Comparison of ENCODE assay signal across 28 cellular contexts in the genomic region with DNA sequence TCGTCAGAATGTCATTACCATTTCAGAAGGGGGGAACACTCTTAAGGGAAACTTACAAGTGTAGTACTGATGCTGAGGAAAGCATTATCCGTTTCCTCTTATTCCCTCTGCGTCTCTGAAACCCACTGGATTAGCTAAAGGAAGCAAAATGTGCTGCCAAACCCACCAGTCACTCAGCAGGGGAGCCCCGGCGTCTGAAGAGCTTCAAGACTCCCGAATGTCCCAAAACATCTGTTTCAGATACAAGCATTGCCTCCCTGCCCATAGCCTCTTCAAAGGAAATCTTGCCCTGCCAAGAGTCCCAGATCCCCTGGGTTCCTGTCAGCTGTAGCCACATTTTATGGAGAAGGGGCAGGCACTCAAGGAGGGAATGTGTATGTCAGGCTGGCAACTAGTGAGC. TPM values are rescaled to one million over a fixed set of nuclear protein-coding genes. Genes with fewer than 3 reads are reported as not detected.
"Had no signal": no experiment of that assay in that cellular context is flagged by ENCODE, and none has a peak within 500 bp of the region (broad histone marks: within the 10 kb centered on the region; RNA-seq: fewer than 3 reads in every experiment).

No MANE protein-coding gene starts in this region.

- H3K4me3 Mint-ChIP-seq: stimulated activated effector memory CD8-positive, alpha-beta T cell treated with anti-CD3 and anti-CD28 coated beads, Interleukin-12 subunit alpha, Interleukin-12 subunit beta, amount 100 ng/mL, for 72 hours; stimulated activated naive CD8-positive, alpha-beta T cell treated with anti-CD3 and anti-CD28 coated beads, Interleukin-15, Interleukin-2, amounts not matched to agents 100 ng/mL and 50 ng/mL, for 24 hours had no signal

- H3K27ac Mint-ChIP-seq: endodermal cell; naive B cell; nephron; stimulated activated effector memory CD8-positive, alpha-beta T cell treated with anti-CD3 and anti-CD28 coated beads, Interleukin-12 subunit alpha, Interleukin-12 subunit beta, amount 100 ng/mL, for 72 hours; stimulated activated naive CD8-positive, alpha-beta T cell treated with anti-CD3 and anti-CD28 coated beads, Interleukin-15, Interleukin-2, amounts not matched to agents 100 ng/mL and 50 ng/mL, for 24 hours had no signal

- H3K9me3 Mint-ChIP-seq: endodermal cell, nephron had no signal

- H3K36me3 ChIP-seq: left ventricle myocardium inferior, lower lobe of right lung, neutrophil, right lobe of liver, tibial nerve, upper lobe of right lung, vagina had no signal

- H3K9me3 ChIP-seq: left ventricle myocardium inferior, lower lobe of right lung, neutrophil, psoas muscle, right lobe of liver, testis, tibial nerve, upper lobe of right lung, vagina had no signal

- H3K27me3 ChIP-seq: testis, vagina had no signal

- H3K4me3 ChIP-seq: hepatocyte, left ventricle myocardium inferior, lower lobe of right lung, psoas muscle, right lobe of liver, tibial nerve, upper lobe of right lung, vagina had no signal

- H3K79me2 ChIP-seq: hepatocyte had no signal

- H3K4me1 ChIP-seq: psoas muscle had no signal

- H3K4me1 Mint-ChIP-seq: stimulated activated effector memory CD8-positive, alpha-beta T cell treated with anti-CD3 and anti-CD28 coated beads, Interleukin-12 subunit alpha, Interleukin-12 subunit beta, amount 100 ng/mL, for 72 hours had no signal

- ATAC-seq: left cardiac atrium; lower lobe of right lung; psoas muscle; right lobe of liver; stimulated activated effector memory CD8-positive, alpha-beta T cell treated with anti-CD3 and anti-CD28 coated beads, Interleukin-12 subunit alpha, Interleukin-12 subunit beta, amount 100 ng/mL, for 72 hours; upper lobe of right lung had no signal

- H3K27ac ChIP-seq: hepatocyte, left ventricle myocardium inferior, lower lobe of right lung, neutrophil, psoas muscle, right lobe of liver, testis, upper lobe of right lung, vagina had no signal

- H2AFZ ChIP-seq: hepatocyte had no signal

- DNase-seq: dermis blood vessel endothelial cell; effector CD4-positive, alpha-beta T cell; endodermal cell; erythroblast; foreskin melanocyte; head of caudate nucleus; kidney; left cardiac atrium; left ventricle myocardium inferior; lower lobe of right lung; mesenchymal stem cell; naive B cell; psoas muscle; retina; right lobe of liver; stimulated activated CD4-positive, alpha-beta T cell treated with anti-CD3 and anti-CD28 coated beads, Interleukin-4, amount 100 ng/mL, for 1 hour; stimulated activated CD8-positive, alpha-beta memory T cell treated with anti-CD3 and anti-CD28 coated beads, Interleukin-4, amount 100 ng/mL, for 48 hours; upper lobe of right lung had no signal

RNA-seq across cellular contexts. Expression of a gene that starts 1.0 kb away (rescaled TPM):
- total RNA-seq: dermis blood vessel endothelial cell, endothelial cell of umbilical vein, kidney, lower lobe of right lung, osteoblast, vagina had no signal
- polyA plus RNA-seq: endothelial cell of umbilical vein, hepatocyte had no signal
